ENCODE assay signal across 12 cellular contexts in genomic region chr3:188197388-188197847, GRCh38. TPM values are rescaled to one million over a fixed set of nuclear protein-coding genes. Genes with fewer than 3 reads are reported as not detected.
A peak's percentile ranks its signal among the peaks of the same experiment; 100 is the strongest.
DNase-seq lines count a peak whose midpoint lies in the region; ATAC-seq and TF ChIP-seq lines count a peak whose summit lies in the region.
"Had no signal": no experiment of that assay in that cellular context is flagged by ENCODE, and none has a peak within 500 bp of the region (broad histone marks: within the 10 kb centered on the region; RNA-seq: fewer than 3 reads in every experiment).

No MANE protein-coding gene starts in this region.

- no peak overlapping the region for H3K4me3 Mint-ChIP-seq in activated B cell treated with CpG ODN at 0.5 μM for 24 hours

- POLR2A ChIA-PET in activated B cell treated with CpG ODN at 0.5 μM for 24 hours (lab: Charles Lee) = interaction anchor here (1.3 to 1.4 kb wide), 3 partner anchors 9 to 44 kb away, joined by 3 to 6 read pairs (median 3); partner anchors contain the start of gene LPP

- H3K4me3 ChIP-seq in mesodermal cell (ENCODE audit: extremely low read depth, insufficient read depth, low read length, poor library complexity, severe bottlenecking) (no peak overlapping the region), left lung (no peak overlapping the region), upper lobe of left lung (no peak overlapping the region)
- H3K4me3 ChIP-seq: right lobe of liver had no signal

- H3K9me3 ChIP-seq in mesodermal cell (ENCODE audit: control insufficient read depth, low read length) = no peaks in the 10 kb centered on the region
- H3K9me3 ChIP-seq in left lung = no peaks in the 10 kb centered on the region
- H3K9me3 ChIP-seq in upper lobe of left lung = no peaks in the 10 kb centered on the region
- H3K9me3 ChIP-seq: right lobe of liver had no signal

- no peaks in the 10 kb centered on the region for H3K27me3 Mint-ChIP-seq in activated B cell treated with CpG ODN at 0.5 μM for 24 hours

- peak; percentile 42 for DNase-seq in DMS79 (lab: John Stamatoyannopoulos, UW)
- no peak for DNase-seq in activated B cell treated with CpG ODN at 0.5 μM for 24 hours
- no peak for DNase-seq in left lung
- DNase-seq in upper lobe of left lung = no peak
- DNase-seq in GM19238 (ENCODE audit: insufficient read length, low spot score) = no peak
- DNase-seq: amniotic stem cell, NCI-H1694, right lobe of liver had no signal

- CTCF ChIA-PET in activated B cell treated with CpG ODN at 0.5 μM for 24 hours (lab: Charles Lee) = interaction anchor here (1.3 kb wide), 2 partner anchors 450 to 457 kb away, joined by 3 to 4 read pairs; no protein-coding TSS in a partner anchor

- intact Hi-C loops in activated B cell treated with CpG ODN at 0.5 μM for 24 hours (cut with micrococcal nuclease) = no loop called here
- intact Hi-C loops in left lung (cut with DNase I) = no loop called here

- H3K27ac ChIP-seq in mesodermal cell (ENCODE audit: low read depth, low read length, severe bottlenecking) (peak overlapping the region; percentile 67), left lung (no peak overlapping the region), upper lobe of left lung (no peak overlapping the region)
- H3K27ac ChIP-seq: right lobe of liver had no signal

- no peak for TF ChIP-seq EP300 in upper lobe of left lung (IDR thresholded peaks at IDR 0.05)

- peaks cover 17% of the 10 kb centered on the region for H3K36me3 ChIP-seq in mesodermal cell (ENCODE audit: control insufficient read depth, insufficient read depth, low read length)
- peaks cover 0 to 13% of the 10 kb centered on the region in 2 donors for H3K36me3 ChIP-seq in left lung
- H3K36me3 ChIP-seq in upper lobe of left lung = peaks cover 0 to 8% (median 0%) of the 10 kb centered on the region in 4 donors

- peaks cover 34% of the 10 kb centered on the region for H3K4me1 ChIP-seq in mesodermal cell (ENCODE audit: control insufficient read depth, insufficient read depth, low read length, poor library complexity, severe bottlenecking)
- H3K4me1 ChIP-seq in left lung = peaks cover 0 to 29% of the 10 kb centered on the region in 2 donors
- peaks cover 0 to 12% (median 0%) of the 10 kb centered on the region in 4 donors for H3K4me1 ChIP-seq in upper lobe of left lung

- ATAC-seq in GM21717 (IDR thresholded peaks at IDR 0.05; ENCODE audit: unreplicated experiment) = peak; percentile 59
- ATAC-seq in activated B cell treated with CpG ODN at 0.5 μM for 24 hours (ENCODE audit: low read depth) = peak; percentile 97
- ATAC-seq in left lung = no peak
- no peak for ATAC-seq in upper lobe of left lung (ENCODE audit: low FRiP score in 2 of 2)
- no peak for ATAC-seq in HG03460 (IDR thresholded peaks at IDR 0.05; ENCODE audit: unreplicated experiment)
- ATAC-seq: HCT116 had no signal

- no peaks in the 10 kb centered on the region for H3K27me3 ChIP-seq in left lung
- H3K27me3 ChIP-seq in upper lobe of left lung = no peaks in the 10 kb centered on the region
- H3K27me3 ChIP-seq: right lobe of liver had no signal

- H3K4me1 Mint-ChIP-seq in activated B cell treated with CpG ODN at 0.5 μM for 24 hours = peaks cover 31% of the 10 kb centered on the region

- WGBS in mesodermal cell (ENCODE audit: insufficient coverage in 2 of 2), 2 experiments = 69 to 85% methylated on average over 5 to 6 of the region's 8 CpGs
- 75 to 82% methylated on average over 8 of the region's 8 CpGs for WGBS in upper lobe of left lung, 2 donors

- no peak for TF ChIP-seq CTCF in activated B cell treated with CpG ODN at 0.5 μM for 24 hours (IDR thresholded peaks at IDR 0.05)
- no peak for TF ChIP-seq CTCF in left lung (IDR thresholded peaks at IDR 0.05)
- no peak for TF ChIP-seq CTCF in upper lobe of left lung (IDR thresholded peaks at IDR 0.05)

- TF ChIP-seq POLR2A in upper lobe of left lung (IDR thresholded peaks at IDR 0.05) = no peak

- peaks cover 15% of the 10 kb centered on the region for H3K36me3 Mint-ChIP-seq in activated B cell treated with CpG ODN at 0.5 μM for 24 hours (ENCODE audit: low read depth)

- H3K27ac Mint-ChIP-seq in activated B cell treated with CpG ODN at 0.5 μM for 24 hours = peak overlapping the region; percentile 51

- H3K9me3 Mint-ChIP-seq in activated B cell treated with CpG ODN at 0.5 μM for 24 hours = no peaks in the 10 kb centered on the region

RNA-seq across cellular contexts. Expression of gene LPP, which starts 43.5 kb away (rescaled TPM):
- total RNA-seq in activated B cell treated with CpG ODN at 0.5 μM for 24 hours (49.5 and 60.1 TPM in 2 replicates), left lung (100 to 1,000 TPM; 160 to 220 TPM), upper lobe of left lung (100 to 1,000 TPM in 4 of 6 donors, 10 to 100 TPM in 2; 86.0 to 196 (median 160) TPM)
- polyA plus RNA-seq in mesodermal cell (2013, experiment 1 of 2) = 33.5 TPM
- 23.0 TPM for polyA plus RNA-seq in mesodermal cell (2013, experiment 2 of 2)

Comparison
In these comparisons a context has a peak if more than half of its experiments do, and no peak if none do; other contexts are left out.
1. ATAC-seq: peak in GM21717 (single experiment) and activated B cell treated with CpG ODN at 0.5 μM for 24 hours (single experiment); none in left lung (single experiment), upper lobe of left lung (0 of 2) and HG03460 (single experiment).